ENCODE assay signal across 18 cellular contexts in the genomic region with DNA sequence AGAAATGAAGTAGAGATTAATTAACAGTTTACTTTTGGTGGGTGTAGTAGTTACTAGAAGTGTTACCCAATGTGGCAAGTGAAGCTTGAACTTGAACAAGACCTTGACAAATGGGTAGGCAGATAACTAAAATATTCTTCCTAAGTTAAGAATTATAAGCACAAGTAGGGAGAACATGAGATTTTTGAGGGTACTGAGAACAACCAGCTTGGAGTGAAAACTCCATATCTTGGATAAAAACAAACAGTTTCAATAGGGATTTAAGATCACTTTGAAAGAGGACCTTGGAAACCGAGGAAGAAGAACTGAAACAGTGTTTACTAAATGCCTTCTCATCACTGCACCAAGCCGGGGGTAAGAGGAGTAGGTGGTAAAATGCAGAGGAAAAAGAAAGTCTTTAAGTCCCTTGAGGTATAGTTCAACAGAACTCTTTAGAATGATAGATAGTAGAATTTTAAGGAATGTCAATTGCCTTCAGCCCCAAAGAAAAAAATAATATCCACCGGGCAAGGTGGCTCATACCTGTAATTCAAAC.
"Had no signal": no experiment of that assay in that cellular context is flagged by ENCODE, and none has a peak within 500 bp of the region (broad histone marks: within the 10 kb centered on the region; RNA-seq: fewer than 3 reads in every experiment).

No MANE protein-coding gene starts in this region.

- H3K4me1 ChIP-seq: heart left ventricle, sigmoid colon, stomach, transverse colon had no signal

- H3K27ac ChIP-seq: heart left ventricle, neutrophil, sigmoid colon, skin epidermis, stomach, thoracic aorta, transverse colon had no signal

- ATAC-seq: esophagus mucosa; heart left ventricle; mucosa of descending colon; naive thymus-derived CD8-positive, alpha-beta T cell had no signal

- H3K4me3 ChIP-seq: heart left ventricle, mucosa of descending colon, sigmoid colon, skin epidermis, stomach, thoracic aorta, transverse colon had no signal

- H3K36me3 ChIP-seq: heart left ventricle, neutrophil, sigmoid colon, stomach, thoracic aorta, transverse colon had no signal

- H3K9me3 ChIP-seq: mucosa of descending colon, neutrophil, sigmoid colon, stomach, thoracic aorta, transverse colon had no signal

- H3K27me3 ChIP-seq: heart left ventricle, neutrophil, sigmoid colon, stomach, transverse colon had no signal

- DNase-seq: effector memory CD4-positive, alpha-beta T cell; heart left ventricle; hippocampal formation; kidney glomerular epithelial cell; mammary epithelial cell; mucosa of descending colon; naive thymus-derived CD8-positive, alpha-beta T cell; posterior cingulate gyrus; sigmoid colon; stimulated activated CD4-positive, alpha-beta T cell treated with anti-CD3 and anti-CD28 coated beads, Interleukin-12 subunit alpha, Interleukin-12 subunit beta, amount 100 ng/mL, for 4 hours; stimulated activated naive CD4-positive, alpha-beta T cell; stomach; substantia nigra; transverse colon had no signal
